Comparison of ENCODE assay signal across 19 cellular contexts in genomic region chr3:140822381-140823047, GRCh38.
A peak's percentile ranks its signal among the peaks of the same experiment; 100 is the strongest.
DNase-seq lines count a peak whose midpoint lies in the region; ATAC-seq, FAIRE-seq and TF ChIP-seq lines count a peak whose summit lies in the region.
"Had no signal": no experiment of that assay in that cellular context is flagged by ENCODE, and none has a peak within 500 bp of the region (broad histone marks: within the 10 kb centered on the region; RNA-seq: fewer than 3 reads in every experiment).

No MANE protein-coding gene starts in this region.

- in situ Hi-C loops in HepG2 (cut with HindIII; ENCODE audit: extremely low pct_ligation_motif_present, low pct_unique_long_range_greater_than_20kb), result no loop called here
- in situ Hi-C loops in SK-MEL-5 (cut with HindIII; ENCODE audit: low pct_unique_long_range_greater_than_20kb, low sequenced_read_pairs), result no loop called here

- H3K79me2 ChIP-seq in HepG2 (ENCODE audit: insufficient read depth, low read length), result no peaks in the 10 kb centered on the region
- no peaks in the 10 kb centered on the region for H3K79me2 ChIP-seq in mesendoderm (ENCODE audit: control insufficient read depth, insufficient read depth, low read length)

- peak; percentile 56; the same call in 2 of the 3 replicates for ATAC-seq in HepG2
- no peak for ATAC-seq in right lobe of liver

- H3K27me3 ChIP-seq in HepG2 (ENCODE audit: control insufficient read depth in 1 of 2, insufficient read depth in 2 of 2, low read length in 2 of 2) (no peaks in the 10 kb centered on the region), right lobe of liver (no peaks in the 10 kb centered on the region), mesendoderm (ENCODE audit: insufficient read depth, low read length, poor library complexity) (no peaks in the 10 kb centered on the region), stomach (no peaks in the 10 kb centered on the region)

- no peak for FAIRE-seq in HepG2 (lab: Jason Lieb, UNC)
- FAIRE-seq: A204.1 had no signal

- H2BK5ac ChIP-seq in mesendoderm (ENCODE audit: low read length), result no peak overlapping the region

- WGBS in HepG2 (ENCODE audit: low lambda C conversion rate), result 19% methylated on average over 3 of the region's 3 CpGs
- WGBS in right lobe of liver (ENCODE audit: insufficient coverage, low coverage, low lambda C conversion rate, missing lambda C conversion rate), result 28% methylated on average over 3 of the region's 3 CpGs
- WGBS in mesendoderm (ENCODE audit: extremely low coverage, insufficient coverage, low lambda C conversion rate), result no CpG with 5 or more reads among the region's 3 CpGs
- WGBS in stomach, 5 donors, result 25 to 37% (median 34%) methylated on average over 3 of the region's 3 CpGs

- no peaks in the 10 kb centered on the region for H3K9me3 ChIP-seq in HepG2 (ENCODE audit: low read length)
- H3K9me3 ChIP-seq in right lobe of liver, result no peaks in the 10 kb centered on the region
- no peaks in the 10 kb centered on the region for H3K9me3 ChIP-seq in stomach
- H3K9me3 ChIP-seq: HAP-1 had no signal

- no peak for TF ChIP-seq RAD21 in HepG2 (CRISPR knock-in tag; IDR thresholded peaks at IDR 0.05)

- H3K4me2 ChIP-seq in HepG2 (ENCODE audit: low read depth, low read length) (peak overlapping the region; percentile 2; the same call in 1 of the 2 replicates), mesendoderm (ENCODE audit: low read length) (no peak overlapping the region)

- DNase-seq in HepG2 (ENCODE audit: low spot score) (peak; percentile 27), right lobe of liver (no peak), SK-MEL-5 (ENCODE audit: low read depth, low spot score) (peak; percentile 32), mesendoderm (peak; percentile 18), amniotic stem cell (lab: John Stamatoyannopoulos, UW) (no peak), stomach (no peak)
- no peak for DNase-seq in activated CD4-positive, alpha-beta T cell treated with anti-CD3 and anti-CD28 coated beads for 4 hours
- DNase-seq: DMS53, KG1, NCI-H1092, NCI-H146, NCI-H2081 treated with DMSO at 0.1 percent for 48 hours, NCI-H2227 treated with DMSO at 0.1 percent for 48 hours, NCI-H524 treated with DMSO at 0.1 percent for 48 hours, OCI-M1, SIG-M5 had no signal

- no peak overlapping the region for H3K18ac ChIP-seq in mesendoderm (ENCODE audit: low read length)

- no TSS peak for BruUV-seq in HepG2 (replicated peaks; lab: Mats Ljungman, UMichigan)

- H4K5ac ChIP-seq in mesendoderm (ENCODE audit: low read length), result no peak overlapping the region

- H3K56ac ChIP-seq in mesendoderm (ENCODE audit: low read length), result no peak overlapping the region

- H3K36me3 ChIP-seq in HepG2 (replicated peaks in 1 of 2; ENCODE audit: control insufficient read depth in 1 of 2, insufficient read depth in 2 of 2, low read length in 2 of 2) (no peaks in the 10 kb centered on the region), right lobe of liver (no peaks in the 10 kb centered on the region), mesendoderm (ENCODE audit: control insufficient read depth, insufficient read depth, low read length) (no peaks in the 10 kb centered on the region), stomach (no peaks in the 10 kb centered on the region)
- H3K36me3 ChIP-seq: HAP-1 had no signal

- no peak for TF ChIP-seq POLR2A in HepG2 (IDR thresholded peaks at IDR 0.05; ENCODE audit: insufficient read depth in 1 of 2, low read depth in 2 of 2, low read length in 2 of 2)
- no peak for TF ChIP-seq POLR2A in right lobe of liver (IDR thresholded peaks at IDR 0.05)
- no peak for TF ChIP-seq POLR2A in stomach (IDR thresholded peaks at IDR 0.05)

- H4K20me1 ChIP-seq in HepG2 (ENCODE audit: insufficient read depth, low read length), result no peaks in the 10 kb centered on the region

- no peak overlapping the region for H3K27ac ChIP-seq in HepG2 (ENCODE audit: extremely low read length, insufficient read depth, low read length)
- H3K27ac ChIP-seq in right lobe of liver, result no peak overlapping the region
- H3K27ac ChIP-seq in mesendoderm (ENCODE audit: low read depth, low read length), result no peak overlapping the region
- no peak overlapping the region for H3K27ac ChIP-seq in stomach
- H3K27ac ChIP-seq: C4-2B had no signal

- no peak overlapping the region for H2AFZ ChIP-seq in HepG2 (ENCODE audit: low read length)

- TF ChIP-seq CTCF in HepG2 (CRISPR knock-in tag; IDR thresholded peaks at IDR 0.05) (no peak), right lobe of liver (IDR thresholded peaks at IDR 0.05) (no peak), stomach (IDR thresholded peaks at IDR 0.05) (no peak)

- POLR2A ChIA-PET in HepG2 (lab: Yijun Ruan, JAX), result no interaction called here

- H3K9ac ChIP-seq in HepG2 (ENCODE audit: insufficient read depth, low read depth, low read length) (no peak overlapping the region), mesendoderm (ENCODE audit: low read length) (no peak overlapping the region)

- H3K4me3 ChIP-seq in HepG2 (replicated peaks in 1 of 3; ENCODE audit: insufficient read depth in 1 of 3, low read depth in 2 of 3, low read length in 3 of 3) (no peak overlapping the region), right lobe of liver (no peak overlapping the region), mesendoderm (ENCODE audit: low read length) (no peak overlapping the region), stomach (no peak overlapping the region)
- H3K4me3 ChIP-seq: HAP-1 had no signal

- no peak overlapping the region for H2AK5ac ChIP-seq in mesendoderm (ENCODE audit: low read length)

- no peak overlapping the region for H2BK120ac ChIP-seq in mesendoderm (ENCODE audit: low read depth, low read length)

- intact Hi-C loops in HepG2 (cut with micrococcal nuclease; ENCODE audit: unreplicated experiment), result no loop called here
- intact Hi-C loops in right lobe of liver (cut with DNase I), result no loop called here
- intact Hi-C loops in stomach (cut with DNase I; ENCODE audit: low total_unique reads), result no loop called here

- TF ChIP-seq EP300 in HepG2 (IDR thresholded peaks at IDR 0.05; ENCODE audit: low read depth in 2 of 2, low read length in 2 of 2) (0 out of 4 replicates have a peak, but pooled peaks of 1 of the 2 experiments have one; percentile 31), HepG2 (CRISPR knock-in tag; IDR thresholded peaks at IDR 0.05; ENCODE audit: borderline replicate concordance) (no peak), stomach (IDR thresholded peaks at IDR 0.05) (no peak)

- H2BK15ac ChIP-seq in mesendoderm (replicated peaks; ENCODE audit: low read depth), result no peak overlapping the region

- H4K8ac ChIP-seq in mesendoderm (ENCODE audit: low read depth, low read length), result no peak overlapping the region

- peaks cover 39% of the 10 kb centered on the region for H3K4me1 ChIP-seq in HepG2 (ENCODE audit: insufficient read depth, low read length)
- no peaks in the 10 kb centered on the region for H3K4me1 ChIP-seq in right lobe of liver
- no peaks in the 10 kb centered on the region for H3K4me1 ChIP-seq in mesendoderm (ENCODE audit: control insufficient read depth, low read depth, low read length)
- H3K4me1 ChIP-seq in stomach, result no peaks in the 10 kb centered on the region
- H3K4me1 ChIP-seq: HAP-1 had no signal

- H3K4ac ChIP-seq in mesendoderm (ENCODE audit: low read depth, low read length), result no peak overlapping the region

- CTCF ChIA-PET in HepG2 (lab: Yijun Ruan, JAX; ENCODE audit: low intra/inter-chr PET ratio, low total read pairs), result no interaction called here

- no peaks in the 10 kb centered on the region for H3K79me1 ChIP-seq in mesendoderm (ENCODE audit: low read length)

- H3K23ac ChIP-seq in mesendoderm (ENCODE audit: low read length), result no peak overlapping the region

TF ChIP-seq in HepG2, 621 proteins besides CTCF, POLR2A, EP300 and RAD21 (continues in another document):
- TF ChIP-seq IKZF5 (CRISPR knock-in tag; IDR thresholded peaks at IDR 0.05) (no peak), GATAD2A (CRISPR knock-in tag; IDR thresholded peaks at IDR 0.05) (0 out of 2 replicates have a peak, but pooled peaks have one; percentile 14), ZFAT (CRISPR knock-in tag; conservative IDR thresholded peaks at IDR 0.05) (no peak), FOXA1 (IDR thresholded peaks at IDR 0.05) (no peak), FOXA1 (CRISPR knock-in tag; IDR thresholded peaks at IDR 0.05) (peak; percentile 66), ATRX (CRISPR knock-in tag; IDR thresholded peaks at IDR 0.05; ENCODE audit: borderline replicate concordance) (no peak), TGIF2 (CRISPR knock-in tag; IDR thresholded peaks at IDR 0.05) (no peak), ZNF317 (CRISPR knock-in tag; IDR thresholded peaks at IDR 0.05) (no peak), ZNF441 (CRISPR knock-in tag; IDR thresholded peaks at IDR 0.05; ENCODE audit: borderline replicate concordance) (no peak), ELF3 (CRISPR knock-in tag; IDR thresholded peaks at IDR 0.05) (0 out of 2 replicates have a peak, but pooled peaks have one; percentile 19), SOX13 (IDR thresholded peaks at IDR 0.05) (no peak), SOX13 (CRISPR knock-in tag; conservative IDR thresholded peaks at IDR 0.05 in 1 of 2, IDR thresholded peaks at IDR 0.05 in 1 of 2) (peak in 1 of 2 experiments; percentile 21; a peak in 1 of 4 replicates), FOSL1 (CRISPR knock-in tag; IDR thresholded peaks at IDR 0.05; ENCODE audit: borderline replicate concordance) (no peak), NR2F6 (IDR thresholded peaks at IDR 0.05) (no peak), NR2F6 (CRISPR knock-in tag; IDR thresholded peaks at IDR 0.05) (no peak), FOXP1 (IDR thresholded peaks at IDR 0.05) (no peak), FOXP1 (CRISPR knock-in tag; IDR thresholded peaks at IDR 0.05) (no peak), HOXA5 (CRISPR knock-in tag; IDR thresholded peaks at IDR 0.05) (no peak), ZEB1 (IDR thresholded peaks at IDR 0.05; ENCODE audit: insufficient replicate concordance, low read depth) (no peak), MAFK (conservative IDR thresholded peaks at IDR 0.05 in 1 of 2, IDR thresholded peaks at IDR 0.05 in 1 of 2; ENCODE audit: low read length in 2 of 2) (peak; percentile 99)

Comparison
In these comparisons a context has a peak if more than half of its experiments do, and no peak if none do; other contexts are left out.
1. DNase-seq: peak in HepG2 (single experiment), SK-MEL-5 (single experiment) and mesendoderm (single experiment); none in right lobe of liver (0 of 3), amniotic stem cell (single experiment), activated CD4-positive, alpha-beta T cell treated with anti-CD3 and anti-CD28 coated beads for 4 hours (0 of 2) and stomach (single experiment).